Comparison of ENCODE assay signal across 18 cellular contexts in genomic region chr20:13141541-13141940, GRCh38.
DNase-seq lines count a peak whose midpoint lies in the region; ATAC-seq lines count a peak whose summit lies in the region.
"Had no signal": no experiment of that assay in that cellular context is flagged by ENCODE, and none has a peak within 500 bp of the region (broad histone marks: within the 10 kb centered on the region; RNA-seq: fewer than 3 reads in every experiment).

No MANE protein-coding gene starts in this region.

- no peaks in the 10 kb centered on the region for H3K9me3 ChIP-seq in CD4-positive, alpha-beta memory T cell (ENCODE audit: control insufficient read depth in 1 of 2, low read length in 2 of 2)
- H3K9me3 ChIP-seq: colonic mucosa had no signal

- no peaks in the 10 kb centered on the region for H3K27me3 ChIP-seq in CD4-positive, alpha-beta memory T cell (ENCODE audit: insufficient read depth, low read length)
- H3K27me3 ChIP-seq: colonic mucosa had no signal

- CTCF ChIA-PET in CD4-positive, alpha-beta memory T cell (lab: Charles Lee; ENCODE audit: partially characterized antibody): no interaction called here

- H3K4me3 ChIP-seq in CD4-positive, alpha-beta memory T cell (ENCODE audit: low read length in 2 of 2): no peak overlapping the region
- H3K4me3 ChIP-seq: A549, colonic mucosa, smooth muscle cell had no signal

- no peaks in the 10 kb centered on the region for H3K36me3 ChIP-seq in CD4-positive, alpha-beta memory T cell (ENCODE audit: insufficient read depth, low read length)
- H3K36me3 ChIP-seq: colonic mucosa had no signal

- ATAC-seq in GM18861 (IDR thresholded peaks at IDR 0.05; ENCODE audit: unreplicated experiment) (no peak), HG03108 (IDR thresholded peaks at IDR 0.05; ENCODE audit: unreplicated experiment) (no peak)
- no peak for ATAC-seq in stimulated activated effector memory CD8-positive, alpha-beta T cell treated with anti-CD3 and anti-CD28 coated beads, Interleukin-12 subunit alpha, Interleukin-12 subunit beta, amount 100 ng/mL, for 72 hours
- ATAC-seq: A549; activated CD4-positive, CD25-positive, alpha-beta regulatory T cell treated with anti-CD3 and anti-CD28 coated beads, Interleukin-2, amount 50 U/mL, for 24 hours; activated CD8-positive, alpha-beta T cell treated with anti-CD3 and anti-CD28 coated beads, Interleukin-2, amount 10 ng/mL, durations not matched to agents 7 days and 5 days had no signal

- H3K4me3 Mint-ChIP-seq in CD4-positive, alpha-beta memory T cell: no peak overlapping the region
- no peak overlapping the region for H3K4me3 Mint-ChIP-seq in stimulated activated effector memory CD8-positive, alpha-beta T cell treated with anti-CD3 and anti-CD28 coated beads, Interleukin-12 subunit alpha, Interleukin-12 subunit beta, amount 100 ng/mL, for 72 hours
- H3K4me3 Mint-ChIP-seq: activated CD8-positive, alpha-beta T cell treated with anti-CD3 and anti-CD28 coated beads, Interleukin-2, amount 10 ng/mL, durations not matched to agents 7 days and 5 days; CD4-positive, alpha-beta T cell; endodermal cell had no signal

- intact Hi-C loops in CD4-positive, alpha-beta memory T cell (cut with micrococcal nuclease): no loop called here

- no peak overlapping the region for H3K27ac ChIP-seq in CD4-positive, alpha-beta memory T cell (ENCODE audit: low read depth, low read length)
- H3K27ac ChIP-seq: A549, colonic mucosa had no signal

- DNase-seq in NCI-H82 (lab: John Stamatoyannopoulos, UW) (peak; percentile 53), NCI-H82 treated with DMSO at 0.1 percent for 48 hours (lab: John Stamatoyannopoulos, UW; ENCODE audit: unreplicated experiment) (no peak), NCI-H524 treated with DMSO at 0.1 percent for 48 hours (lab: John Stamatoyannopoulos, UW) (peak; percentile 17), fibroblast of the conjunctiva (ENCODE audit: low read depth) (peak; percentile 47)
- DNase-seq in CD4-positive, alpha-beta memory T cell: no peak
- DNase-seq in stimulated activated effector memory CD8-positive, alpha-beta T cell treated with anti-CD3 and anti-CD28 coated beads, Interleukin-12 subunit alpha, Interleukin-12 subunit beta, amount 100 ng/mL, for 72 hours (ENCODE audit: low spot score in 2 of 2): no peak
- DNase-seq: activated CD8-positive, alpha-beta T cell treated with anti-CD3 and anti-CD28 coated beads, Interleukin-2, amount 10 ng/mL, durations not matched to agents 7 days and 5 days; CD4-positive, alpha-beta T cell; colonic mucosa; endodermal cell; foreskin melanocyte; NCI-H1048; stimulated activated CD4-positive, alpha-beta T cell treated with anti-CD3 and anti-CD28 coated beads, Interleukin-4, amount 100 ng/mL, for 4 hours had no signal

- H3K4me1 ChIP-seq in CD4-positive, alpha-beta memory T cell (ENCODE audit: insufficient read depth, low read length): no peaks in the 10 kb centered on the region
- H3K4me1 ChIP-seq: A549, colonic mucosa had no signal

- POLR2A ChIA-PET in CD4-positive, alpha-beta memory T cell (lab: Charles Lee; ENCODE audit: partially characterized antibody): no interaction called here

- peaks cover 0 to 4% (median 0%) of the 10 kb centered on the region in 8 donors for H3K9me3 Mint-ChIP-seq in CD4-positive, alpha-beta memory T cell
- no peaks in the 10 kb centered on the region for H3K9me3 Mint-ChIP-seq in stimulated activated effector memory CD8-positive, alpha-beta T cell treated with anti-CD3 and anti-CD28 coated beads, Interleukin-12 subunit alpha, Interleukin-12 subunit beta, amount 100 ng/mL, for 72 hours
- H3K9me3 Mint-ChIP-seq: CD4-positive, alpha-beta T cell had no signal

- H3K36me3 Mint-ChIP-seq in CD4-positive, alpha-beta memory T cell: no peaks in the 10 kb centered on the region
- H3K36me3 Mint-ChIP-seq in stimulated activated effector memory CD8-positive, alpha-beta T cell treated with anti-CD3 and anti-CD28 coated beads, Interleukin-12 subunit alpha, Interleukin-12 subunit beta, amount 100 ng/mL, for 72 hours: no peaks in the 10 kb centered on the region

- H3K27me3 Mint-ChIP-seq in CD4-positive, alpha-beta memory T cell: peaks cover 7 to 18% of the 10 kb centered on the region in 2 donors

- peaks cover 0 to 8% (median 1%) of the 10 kb centered on the region in 4 donors for H3K4me1 Mint-ChIP-seq in CD4-positive, alpha-beta memory T cell
- H3K4me1 Mint-ChIP-seq in stimulated activated effector memory CD8-positive, alpha-beta T cell treated with anti-CD3 and anti-CD28 coated beads, Interleukin-12 subunit alpha, Interleukin-12 subunit beta, amount 100 ng/mL, for 72 hours: no peaks in the 10 kb centered on the region

- no peak overlapping the region for H3K27ac Mint-ChIP-seq in CD4-positive, alpha-beta memory T cell
- no peak overlapping the region for H3K27ac Mint-ChIP-seq in stimulated activated effector memory CD8-positive, alpha-beta T cell treated with anti-CD3 and anti-CD28 coated beads, Interleukin-12 subunit alpha, Interleukin-12 subunit beta, amount 100 ng/mL, for 72 hours
- H3K27ac Mint-ChIP-seq: activated CD8-positive, alpha-beta T cell treated with anti-CD3 and anti-CD28 coated beads, Interleukin-2, amount 10 ng/mL, durations not matched to agents 7 days and 5 days; CD4-positive, alpha-beta T cell; endodermal cell had no signal

Comparison
In these comparisons a context has a peak if more than half of its experiments do, and no peak if none do; other contexts are left out.
1. DNase-seq: peak in NCI-H82 (single experiment), NCI-H524 treated with DMSO at 0.1 percent for 48 hours (single experiment) and fibroblast of the conjunctiva (single experiment); none in NCI-H82 treated with DMSO at 0.1 percent for 48 hours (single experiment), CD4-positive, alpha-beta memory T cell (0 of 5) and stimulated activated effector memory CD8-positive, alpha-beta T cell treated with anti-CD3 and anti-CD28 coated beads, Interleukin-12 subunit alpha, Interleukin-12 subunit beta, amount 100 ng/mL, for 72 hours (0 of 2).